In genomic region chr16:81836279-81837054, GRCh38 we compare ENCODE assay signal across 8 cellular contexts. TPM values are rescaled to one million over a fixed set of nuclear protein-coding genes. Genes with fewer than 3 reads are reported as not detected.
DNase-seq lines count a peak whose midpoint lies in the region; ATAC-seq and TF ChIP-seq lines count a peak whose summit lies in the region.

No MANE protein-coding gene starts in this region.

- CTCF ChIA-PET in GM10248 (lab: Yijun Ruan, JAX), result interaction anchor here (1.0 to 2.7 kb wide), 6 partner anchors 10 to 36 kb away, joined by 3 to 12 read pairs (median 4); no protein-coding TSS in a partner anchor

- H3K4me3 ChIP-seq in brain microvascular endothelial cell (ENCODE audit: low read depth, low read length), result no peak overlapping the region

- no peaks in the 10 kb centered on the region for H3K27me3 ChIP-seq in brain microvascular endothelial cell (replicated peaks)

- H3K27ac ChIP-seq in brain microvascular endothelial cell, result no peak overlapping the region

- POLR2A ChIA-PET in GM10248 (lab: Yijun Ruan, JAX), result interaction anchor here (0.6 to 1.2 kb wide), 2 partner anchors 9 to 86 kb away, joined by 3 to 7 read pairs; no protein-coding TSS in a partner anchor

- in situ Hi-C loops in brain microvascular endothelial cell (cut with HindIII; ENCODE audit: low pct_ligation_motif_present, low sequenced_read_pairs), result no loop called here

- DNase-seq in GM10248 (ENCODE audit: extremely low spot score), result peak; percentile 67
- peak; percentile 82 for DNase-seq in RPMI8226
- DNase-seq in Right ventricle myocardium superior, result no peak
- DNase-seq in hippocampal formation (lab: John Stamatoyannopoulos, UW), result no peak
- DNase-seq in brain microvascular endothelial cell, result no peak
- no peak for DNase-seq in stimulated activated CD4-positive, alpha-beta T cell treated with anti-CD3 and anti-CD28 coated beads, Interleukin-1b, Interleukin-23, amount 100 ng/mL, for 48 hours

- H3K36me3 ChIP-seq in brain microvascular endothelial cell (replicated peaks), result no peaks in the 10 kb centered on the region

- no peak for TF ChIP-seq CTCF in GM10248 (IDR thresholded peaks at IDR 0.05; ENCODE audit: control extremely low read depth, extremely low read depth, low read depth, missing control alignments)
- no peak for TF ChIP-seq CTCF in brain microvascular endothelial cell (IDR thresholded peaks at IDR 0.05; ENCODE audit: low read depth, low read length, missing control alignments)

- intact Hi-C loops in Right ventricle myocardium superior (cut with DNase I), result no loop called here

- ATAC-seq in GM19395 (IDR thresholded peaks at IDR 0.05; ENCODE audit: unreplicated experiment), result peak; percentile 78
- ATAC-seq in HG03025 (IDR thresholded peaks at IDR 0.05; ENCODE audit: low FRiP score, unreplicated experiment), result peak; percentile 67
- no peak for ATAC-seq in Right ventricle myocardium superior (ENCODE audit: poor library complexity)

RNA-seq across cellular contexts. Expression of gene PLCG2, which starts 57.4 kb away (rescaled TPM):
- total RNA-seq in Right ventricle myocardium superior, result 7.2 TPM

Comparison
In these comparisons a context has a peak if more than half of its experiments do, and no peak if none do; other contexts are left out.
1. DNase-seq: peak in GM10248 (single experiment) and RPMI8226 (single experiment); none in Right ventricle myocardium superior (single experiment), hippocampal formation (0 of 2), brain microvascular endothelial cell (single experiment) and stimulated activated CD4-positive, alpha-beta T cell treated with anti-CD3 and anti-CD28 coated beads, Interleukin-1b, Interleukin-23, amount 100 ng/mL, for 48 hours (single experiment).